21 cellular contexts compared by ENCODE assay signal in the genomic region with DNA sequence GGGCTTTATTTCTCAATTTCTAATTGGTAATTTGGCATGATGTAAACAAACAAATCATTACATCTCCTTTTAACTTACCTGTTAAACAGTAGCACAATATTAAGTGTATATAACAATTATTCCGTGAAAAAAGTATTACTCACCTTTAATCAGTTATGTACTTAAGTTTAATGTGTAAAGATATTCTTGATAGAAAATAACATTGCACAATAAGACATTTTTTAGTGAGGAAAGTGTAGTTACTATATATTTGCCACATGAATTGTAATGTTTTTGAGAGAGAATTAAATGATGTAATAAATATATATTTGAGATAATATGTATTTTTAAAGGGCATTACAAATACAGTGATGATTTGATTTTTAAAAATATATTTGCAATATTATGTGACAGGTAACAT. TPM values are rescaled to one million over a fixed set of nuclear protein-coding genes. Genes with fewer than 3 reads are reported as not detected.
DNase-seq lines count a peak whose midpoint lies in the region; ATAC-seq, FAIRE-seq and TF ChIP-seq lines count a peak whose summit lies in the region.
"Had no signal": no experiment of that assay in that cellular context is flagged by ENCODE, and none has a peak within 500 bp of the region (broad histone marks: within the 10 kb centered on the region; RNA-seq: fewer than 3 reads in every experiment).

No MANE protein-coding gene starts in this region.

- intact Hi-C loops in kidney (cut with DNase I) = no loop called here
- intact Hi-C loops in activated CD4-positive, alpha-beta T cell treated with anti-CD3 and anti-CD28 coated beads for 36 hours (cut with DNase I, micrococcal nuclease) = no loop called here

- FAIRE-seq in G401.6 (lab: Jason Lieb, UNC) (peak; percentile 25), colon (lab: Jason Lieb, UNC) (peak; percentile 77), kidney (lab: Jason Lieb, UNC) (peak; percentile 30), small intestine (lab: Jason Lieb, UNC) (peak; percentile 80)
- FAIRE-seq: D721Med, GM12891, GM18507 had no signal

- H3K4me3 ChIP-seq in kidney (ENCODE audit: low read length in 2 of 2) (no peak overlapping the region), small intestine (ENCODE audit: low read depth in 1 of 2, low read length in 2 of 2) (no peak overlapping the region)
- H3K4me3 ChIP-seq: GM23248 had no signal

- H3K27me3 Mint-ChIP-seq in activated CD4-positive, alpha-beta T cell treated with anti-CD3 and anti-CD28 coated beads for 36 hours = no peaks in the 10 kb centered on the region
- H3K27me3 Mint-ChIP-seq: CD4-positive, CD25-positive, alpha-beta regulatory T cell had no signal

- H3K9me3 ChIP-seq in kidney (ENCODE audit: control insufficient read depth in 1 of 2, low read length in 2 of 2) = no peaks in the 10 kb centered on the region
- no peaks in the 10 kb centered on the region for H3K9me3 ChIP-seq in small intestine (ENCODE audit: control insufficient read depth, low read depth)

- no peak overlapping the region for H3K9ac ChIP-seq in kidney (ENCODE audit: low read length in 2 of 2)
- H3K9ac ChIP-seq: GM23248 had no signal

- DNase-seq in kidney (no peak), small intestine (no peak), medulla oblongata (ENCODE audit: extremely low spot score) (no peak)
- DNase-seq in activated CD4-positive, alpha-beta T cell treated with anti-CD3 and anti-CD28 coated beads for 36 hours = no peak
- DNase-seq: 8988T; C1 segment of cervical spinal cord; CD4-positive, CD25-positive, alpha-beta regulatory T cell; CD8-positive, alpha-beta T cell; DMS 273 treated with DMSO at 0.1 percent for 48 hours; DMS79; EL; GF-D8; GM23248; H7; HCEC 1CT had no signal

- H3K9me3 Mint-ChIP-seq in activated CD4-positive, alpha-beta T cell treated with anti-CD3 and anti-CD28 coated beads for 36 hours (ENCODE audit: low read depth) = no peaks in the 10 kb centered on the region
- H3K9me3 Mint-ChIP-seq: CD4-positive, CD25-positive, alpha-beta regulatory T cell; CD8-positive, alpha-beta T cell had no signal

- ATAC-seq in HG03439 (IDR thresholded peaks at IDR 0.05; ENCODE audit: unreplicated experiment) = no peak
- ATAC-seq in activated CD4-positive, alpha-beta T cell treated with anti-CD3 and anti-CD28 coated beads for 36 hours = no peak
- ATAC-seq: CD8-positive, alpha-beta T cell had no signal

- no peaks in the 10 kb centered on the region for H3K4me1 ChIP-seq in kidney (ENCODE audit: control insufficient read depth in 1 of 2, insufficient read depth in 1 of 2, low read depth in 1 of 2, low read length in 2 of 2)
- H3K4me1 ChIP-seq in small intestine (ENCODE audit: control insufficient read depth in 2 of 2, insufficient read depth in 1 of 2, low read depth in 1 of 2, low read length in 1 of 2) = no peaks in the 10 kb centered on the region

- H3K36me3 ChIP-seq in kidney (ENCODE audit: control insufficient read depth in 1 of 2, insufficient read depth in 2 of 2, low read length in 2 of 2) (peaks cover 12 to 36% of the 10 kb centered on the region in 2 donors), small intestine (ENCODE audit: control insufficient read depth in 2 of 2, insufficient read depth in 2 of 2, low read length in 2 of 2) (peaks cover 11 to 15% of the 10 kb centered on the region in 2 donors)

- no peaks in the 10 kb centered on the region for H3K27me3 ChIP-seq in small intestine (ENCODE audit: control insufficient read depth in 2 of 2, insufficient read depth in 2 of 2, low read length in 2 of 2)

- no peak for TF ChIP-seq CTCF in kidney (IDR thresholded peaks at IDR 0.05; ENCODE audit: borderline replicate concordance, extremely low read depth, insufficient read depth)

- H3K27ac Mint-ChIP-seq in activated CD4-positive, alpha-beta T cell treated with anti-CD3 and anti-CD28 coated beads for 36 hours = no peak overlapping the region
- H3K27ac Mint-ChIP-seq: CD4-positive, CD25-positive, alpha-beta regulatory T cell; CD8-positive, alpha-beta T cell had no signal

- POLR2A ChIA-PET in activated CD4-positive, alpha-beta T cell treated with anti-CD3 and anti-CD28 coated beads for 36 hours (lab: Charles Lee) = no interaction called here

- CTCF ChIA-PET in activated CD4-positive, alpha-beta T cell treated with anti-CD3 and anti-CD28 coated beads for 36 hours (lab: Charles Lee) = interaction anchor here (1.2 kb wide), 1 partner anchor 9 kb away, joined by 3 read pairs; no protein-coding TSS in a partner anchor

- H3K4me3 Mint-ChIP-seq in activated CD4-positive, alpha-beta T cell treated with anti-CD3 and anti-CD28 coated beads for 36 hours = no peak overlapping the region
- H3K4me3 Mint-ChIP-seq: CD4-positive, CD25-positive, alpha-beta regulatory T cell; CD8-positive, alpha-beta T cell had no signal

- 87 to 96% (median 88%) methylated on average over 1 of the region's 1 CpG for WGBS in small intestine, 3 donors

- peaks cover 28% of the 10 kb centered on the region for H3K36me3 Mint-ChIP-seq in activated CD4-positive, alpha-beta T cell treated with anti-CD3 and anti-CD28 coated beads for 36 hours (ENCODE audit: low read depth)

- no peak overlapping the region for H3K27ac ChIP-seq in kidney (ENCODE audit: low read depth in 2 of 2, low read length in 2 of 2)
- H3K27ac ChIP-seq in small intestine (ENCODE audit: low read depth in 1 of 2, low read length in 1 of 2) = no peak overlapping the region
- H3K27ac ChIP-seq: GM23248 had no signal

- H3K4me1 Mint-ChIP-seq in activated CD4-positive, alpha-beta T cell treated with anti-CD3 and anti-CD28 coated beads for 36 hours = peaks cover 7% of the 10 kb centered on the region

RNA-seq across cellular contexts. Expression of gene CCNB2, which starts 10.9 kb away (rescaled TPM):
- total RNA-seq in kidney = 0.94 TPM
- polyA plus RNA-seq in kidney (ENCODE audit: insufficient read depth, low read depth, low replicate concordance) (0.26 TPM), small intestine (10 to 100 TPM in 1 of 3 donors, 1 to 10 TPM in 2; 3.4 to 48.3 (median 5.1) TPM)
- 10 to 100 TPM; 68.0 to 75.3 TPM for total RNA-seq in activated CD4-positive, alpha-beta T cell treated with anti-CD3 and anti-CD28 coated beads for 36 hours

Comparison
In these comparisons a context has a peak if more than half of its experiments do, and no peak if none do; other contexts are left out.
1. RNA of gene CCNB2, which starts 10.9 kb away (total RNA-seq): 68.0 to 75.3 TPM in activated CD4-positive, alpha-beta T cell treated with anti-CD3 and anti-CD28 coated beads for 36 hours; 0.94 TPM in kidney (single experiment); every median in the first group is over 10 times any median in the second.